10 cellular contexts compared by ENCODE assay signal in genomic region chr3:121747976-121748375, GRCh38. TPM values are rescaled to one million over a fixed set of nuclear protein-coding genes. Genes with fewer than 3 reads are reported as not detected.
DNase-seq lines count a peak whose midpoint lies in the region; ATAC-seq and TF ChIP-seq lines count a peak whose summit lies in the region.
"Had no signal": no experiment of that assay in that cellular context is flagged by ENCODE, and none has a peak within 500 bp of the region (broad histone marks: within the 10 kb centered on the region; RNA-seq: fewer than 3 reads in every experiment).

No MANE protein-coding gene starts in this region.

- TF ChIP-seq EP300 in stomach (IDR thresholded peaks at IDR 0.05) = no peak

- H3K4me1 ChIP-seq in iPS-15b (ENCODE audit: control insufficient read depth, insufficient read depth, low read length) = no peaks in the 10 kb centered on the region
- H3K4me1 ChIP-seq in stomach = peaks cover 9 to 49% (median 29%) of the 10 kb centered on the region in 4 donors

- intact Hi-C loops in stomach (cut with DNase I; ENCODE audit: low total_unique reads) = no loop called here

- ATAC-seq in GM21619 (IDR thresholded peaks at IDR 0.05; ENCODE audit: unreplicated experiment) (no peak), esophagus mucosa (no peak)
- ATAC-seq: gastroesophageal sphincter had no signal

- H3K36me3 ChIP-seq in SK-N-MC (ENCODE audit: insufficient read depth, low read length) (no peaks in the 10 kb centered on the region), iPS-15b (ENCODE audit: control insufficient read depth, insufficient read depth, low read length) (no peaks in the 10 kb centered on the region), stomach (no peaks in the 10 kb centered on the region)

- TF ChIP-seq CTCF in GM12865 (IDR thresholded peaks at IDR 0.05; ENCODE audit: insufficient read depth, low read depth, low read length, missing control alignments) = no peak
- TF ChIP-seq CTCF in stomach (IDR thresholded peaks at IDR 0.05) = no peak

- H3K27ac ChIP-seq in SK-N-MC (no peak overlapping the region), stomach (peak overlapping the region in 3 of 5 donors; percentile 92 to 96 (median 94))

- DNase-seq in GM12865 (ENCODE audit: low read depth) = no peak
- no peak for DNase-seq in SK-N-MC (ENCODE audit: low read depth, low spot score)
- DNase-seq in stomach = no peak
- DNase-seq in NCI-H2171 treated with DMSO at 0.1 percent for 48 hours (lab: John Stamatoyannopoulos, UW) = no peak
- no peak for DNase-seq in NCI-H446 (lab: John Stamatoyannopoulos, UW)
- DNase-seq: activated naive CD4-positive, alpha-beta T cell treated with Interleukin-2 at 50 U/mL for 16 hours had no signal

- TF ChIP-seq POLR2A in stomach (IDR thresholded peaks at IDR 0.05) = no peak

- no peaks in the 10 kb centered on the region for H3K27me3 ChIP-seq in iPS-15b (ENCODE audit: control insufficient read depth, insufficient read depth, low read length)
- H3K27me3 ChIP-seq in stomach = no peaks in the 10 kb centered on the region
- H3K27me3 ChIP-seq: gastroesophageal sphincter had no signal

- H3K4me3 ChIP-seq in GM12865 (ENCODE audit: low read depth, low read length) (peak overlapping the region; percentile 93), SK-N-MC (peak overlapping the region; percentile 87), iPS-15b (ENCODE audit: low read depth, low read length) (peak overlapping the region; percentile 88), stomach (peak overlapping the region; percentile 65 to 87 (median 81))

- H3K9ac ChIP-seq in SK-N-MC (ENCODE audit: insufficient read length) = peak overlapping the region; percentile 77
- H3K9ac ChIP-seq in iPS-15b (ENCODE audit: low read depth, low read length) = no peak overlapping the region

- H3K9me3 ChIP-seq in SK-N-MC (ENCODE audit: low read depth, low read length) = no peaks in the 10 kb centered on the region
- no peaks in the 10 kb centered on the region for H3K9me3 ChIP-seq in iPS-15b (ENCODE audit: control insufficient read depth, insufficient read depth, low read length)
- peaks cover 0 to 1% (median 0%) of the 10 kb centered on the region in 4 donors for H3K9me3 ChIP-seq in stomach
- H3K9me3 ChIP-seq: gastroesophageal sphincter had no signal

- WGBS in stomach, 5 donors = 19 to 28% (median 23%) methylated on average over 3 of the region's 3 CpGs

RNA-seq across cellular contexts. Expression of gene GOLGB1, which starts 1.6 kb away (rescaled TPM):
- total RNA-seq in stomach = 10 to 100 TPM; 53.9 to 81.1 (median 62.3) TPM
- 10 to 100 TPM in 2 of 3 donors, 1 to 10 TPM in 1; 6.7 to 16.0 (median 10.8) TPM for polyA plus RNA-seq in stomach
- 35.7 TPM for total RNA-seq in esophagus mucosa
